ENCODE assay signal across 8 cellular contexts in the genomic region with DNA sequence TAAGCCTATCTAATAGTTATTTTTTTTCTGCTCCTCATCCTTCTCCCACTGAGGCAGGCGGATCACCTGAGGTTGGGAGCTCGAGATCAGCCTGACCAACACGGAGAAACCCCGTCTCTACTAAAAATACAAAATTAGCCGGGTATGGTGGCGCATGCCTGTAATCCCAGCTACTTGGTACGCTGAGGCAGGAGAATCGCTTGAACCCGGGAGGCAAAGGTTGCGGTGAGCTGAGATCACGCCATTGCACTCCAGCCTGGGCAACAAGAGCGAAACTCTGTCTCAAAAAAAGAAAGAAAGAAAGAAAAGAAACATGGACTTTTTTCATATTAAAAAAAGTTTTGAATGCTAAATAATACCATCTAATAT. TPM values are rescaled to one million over a fixed set of nuclear protein-coding genes. Genes with fewer than 3 reads are reported as not detected.
DNase-seq lines count a peak whose midpoint lies in the region; ATAC-seq and TF ChIP-seq lines count a peak whose summit lies in the region.
"Not testable (repeated sequence)": the region's sequence is repeated elsewhere in the genome, so short reads cannot be mapped to it uniquely, and the experiment has no call there.

No MANE protein-coding gene starts in this region.

- not testable (repeated sequence) for H3K36me3 ChIP-seq in KOPT-K1 (ENCODE audit: insufficient read depth, low read length); SU-DHL-6 (ENCODE audit: low read length)

- not testable (repeated sequence) for H3K9me3 ChIP-seq in CD4-positive, alpha-beta T cell (ENCODE audit: control insufficient read depth, low read length); KOPT-K1 (ENCODE audit: insufficient read depth, low read length, poor library complexity, severe bottlenecking); SU-DHL-6 (ENCODE audit: insufficient read depth, low read length)

- intact Hi-C loops in CD4-positive, alpha-beta T cell (cut with DNase I, micrococcal nuclease) = loop anchor here in 1 of 2 experiments (10.0 kb wide), 1 partner anchor 476 kb away; the partner anchor contains the start of gene EIF4H

- H3K4me3 ChIP-seq in GM12865 (ENCODE audit: low read depth, low read length) (peak overlapping the region; percentile 51), SU-DHL-6 (ENCODE audit: insufficient read depth, low read length, poor library complexity, severe bottlenecking) (peak overlapping the region; percentile 46)

- not testable (repeated sequence) for H3K27me3 ChIP-seq in CD4-positive, alpha-beta T cell (ENCODE audit: control insufficient read depth, insufficient read depth, low read length); SU-DHL-6 (ENCODE audit: low read length)

- peak overlapping the region; percentile 76 for H3K4me2 ChIP-seq in SU-DHL-6 (ENCODE audit: low read depth, low read length, poor library complexity, severe bottlenecking)

- not testable (repeated sequence) for H4K20me1 ChIP-seq in SU-DHL-6 (ENCODE audit: low read depth, low read length)

- not testable (repeated sequence) for H3K36me3 Mint-ChIP-seq in CD4-positive, alpha-beta T cell (ENCODE audit: low read depth); activated CD4-positive, alpha-beta memory T cell treated with anti-CD3 and anti-CD28 coated beads, Interleukin-2, amount 10 ng/mL, durations not matched to agents 7 days and 5 days (ENCODE audit: low read depth); activated naive CD4-positive, alpha-beta T cell treated with anti-CD3 and anti-CD28 coated beads, Interleukin-2, amount 10 ng/mL, durations not matched to agents 7 days and 5 days; effector memory CD8-positive, alpha-beta T cell (ENCODE audit: insufficient read depth); stimulated activated effector memory CD8-positive, alpha-beta T cell treated with anti-CD3 and anti-CD28 coated beads, Interleukin-12 subunit alpha, Interleukin-12 subunit beta, amount 100 ng/mL, for 72 hours

- H3K27me3 Mint-ChIP-seq in CD4-positive, alpha-beta T cell; activated CD4-positive, alpha-beta memory T cell treated with anti-CD3 and anti-CD28 coated beads, Interleukin-2, amount 10 ng/mL, durations not matched to agents 7 days and 5 days; activated naive CD4-positive, alpha-beta T cell treated with anti-CD3 and anti-CD28 coated beads, Interleukin-2, amount 10 ng/mL, durations not matched to agents 7 days and 5 days; effector memory CD8-positive, alpha-beta T cell: not testable (repeated sequence)

- peaks cover 34% of the 10 kb centered on the region for H3K4me1 Mint-ChIP-seq in CD4-positive, alpha-beta T cell (ENCODE audit: low read depth)
- peaks cover 48% of the 10 kb centered on the region for H3K4me1 Mint-ChIP-seq in activated CD4-positive, alpha-beta memory T cell treated with anti-CD3 and anti-CD28 coated beads, Interleukin-2, amount 10 ng/mL, durations not matched to agents 7 days and 5 days
- peaks cover 42% of the 10 kb centered on the region for H3K4me1 Mint-ChIP-seq in activated naive CD4-positive, alpha-beta T cell treated with anti-CD3 and anti-CD28 coated beads, Interleukin-2, amount 10 ng/mL, durations not matched to agents 7 days and 5 days
- peaks cover 10 to 20% of the 10 kb centered on the region in 2 donors for H3K4me1 Mint-ChIP-seq in effector memory CD8-positive, alpha-beta T cell (ENCODE audit: low read depth in 2 of 2)
- H3K4me1 Mint-ChIP-seq in stimulated activated effector memory CD8-positive, alpha-beta T cell treated with anti-CD3 and anti-CD28 coated beads, Interleukin-12 subunit alpha, Interleukin-12 subunit beta, amount 100 ng/mL, for 72 hours = peaks cover 35% of the 10 kb centered on the region

- not testable (repeated sequence) for H3K27ac ChIP-seq in CD4-positive, alpha-beta T cell (ENCODE audit: low read depth, low read length)
- H3K27ac ChIP-seq in KOPT-K1 (ENCODE audit: low read depth, low read length, poor library complexity, severe bottlenecking) = peak overlapping the region; percentile 69
- H3K27ac ChIP-seq in SU-DHL-6 (ENCODE audit: low read depth, low read length) = peak overlapping the region; percentile 73

- TF ChIP-seq CTCF in CD4-positive, alpha-beta T cell (IDR thresholded peaks at IDR 0.05); GM12865 (IDR thresholded peaks at IDR 0.05; ENCODE audit: insufficient read depth, low read depth, low read length, missing control alignments); SU-DHL-6 (IDR thresholded peaks at IDR 0.05; ENCODE audit: insufficient read depth, low read length, poor library complexity, severe bottlenecking): not testable (repeated sequence)

- H3K27ac Mint-ChIP-seq in CD4-positive, alpha-beta T cell = peak overlapping the region; percentile 90
- peak overlapping the region; percentile 92 for H3K27ac Mint-ChIP-seq in activated CD4-positive, alpha-beta memory T cell treated with anti-CD3 and anti-CD28 coated beads, Interleukin-2, amount 10 ng/mL, durations not matched to agents 7 days and 5 days
- peak overlapping the region; percentile 91 for H3K27ac Mint-ChIP-seq in activated naive CD4-positive, alpha-beta T cell treated with anti-CD3 and anti-CD28 coated beads, Interleukin-2, amount 10 ng/mL, durations not matched to agents 7 days and 5 days
- H3K27ac Mint-ChIP-seq in effector memory CD8-positive, alpha-beta T cell = peak overlapping the region in 1 of 2 donors; percentile 96
- H3K27ac Mint-ChIP-seq in stimulated activated effector memory CD8-positive, alpha-beta T cell treated with anti-CD3 and anti-CD28 coated beads, Interleukin-12 subunit alpha, Interleukin-12 subunit beta, amount 100 ng/mL, for 72 hours = peak overlapping the region; percentile 95

- H3K79me2 ChIP-seq in SU-DHL-6 (ENCODE audit: insufficient read depth, low read length) = not testable (repeated sequence)

- H3K4me3 Mint-ChIP-seq in CD4-positive, alpha-beta T cell = peak overlapping the region; percentile 90
- H3K4me3 Mint-ChIP-seq in activated CD4-positive, alpha-beta memory T cell treated with anti-CD3 and anti-CD28 coated beads, Interleukin-2, amount 10 ng/mL, durations not matched to agents 7 days and 5 days = peak overlapping the region; percentile 83
- peak overlapping the region; percentile 78 for H3K4me3 Mint-ChIP-seq in activated naive CD4-positive, alpha-beta T cell treated with anti-CD3 and anti-CD28 coated beads, Interleukin-2, amount 10 ng/mL, durations not matched to agents 7 days and 5 days
- H3K4me3 Mint-ChIP-seq in effector memory CD8-positive, alpha-beta T cell = peak overlapping the region; percentile 42 to 91
- peak overlapping the region; percentile 87 for H3K4me3 Mint-ChIP-seq in stimulated activated effector memory CD8-positive, alpha-beta T cell treated with anti-CD3 and anti-CD28 coated beads, Interleukin-12 subunit alpha, Interleukin-12 subunit beta, amount 100 ng/mL, for 72 hours

- H3K9me3 Mint-ChIP-seq in CD4-positive, alpha-beta T cell; activated CD4-positive, alpha-beta memory T cell treated with anti-CD3 and anti-CD28 coated beads, Interleukin-2, amount 10 ng/mL, durations not matched to agents 7 days and 5 days; activated naive CD4-positive, alpha-beta T cell treated with anti-CD3 and anti-CD28 coated beads, Interleukin-2, amount 10 ng/mL, durations not matched to agents 7 days and 5 days; effector memory CD8-positive, alpha-beta T cell; stimulated activated effector memory CD8-positive, alpha-beta T cell treated with anti-CD3 and anti-CD28 coated beads, Interleukin-12 subunit alpha, Interleukin-12 subunit beta, amount 100 ng/mL, for 72 hours: not testable (repeated sequence)

- DNase-seq in CD4-positive, alpha-beta T cell; GM12865 (ENCODE audit: low read depth); activated CD4-positive, alpha-beta memory T cell treated with anti-CD3 and anti-CD28 coated beads, Interleukin-2, amount 10 ng/mL, durations not matched to agents 7 days and 5 days; activated naive CD4-positive, alpha-beta T cell treated with anti-CD3 and anti-CD28 coated beads, Interleukin-2, amount 10 ng/mL, durations not matched to agents 7 days and 5 days; effector memory CD8-positive, alpha-beta T cell; stimulated activated effector memory CD8-positive, alpha-beta T cell treated with anti-CD3 and anti-CD28 coated beads, Interleukin-12 subunit alpha, Interleukin-12 subunit beta, amount 100 ng/mL, for 72 hours (ENCODE audit: low spot score in 2 of 2): not testable (repeated sequence)

- H3K9me2 ChIP-seq in SU-DHL-6 (replicated peaks; ENCODE audit: insufficient read depth, low read length) = not testable (repeated sequence)

- CTCF ChIA-PET in CD4-positive, alpha-beta T cell (lab: Charles Lee); activated naive CD4-positive, alpha-beta T cell treated with anti-CD3 and anti-CD28 coated beads, Interleukin-2, amount 10 ng/mL, durations not matched to agents 7 days and 5 days (lab: Charles Lee): not testable (repeated sequence)
- CTCF ChIA-PET in activated CD4-positive, alpha-beta memory T cell treated with anti-CD3 and anti-CD28 coated beads, Interleukin-2, amount 10 ng/mL, durations not matched to agents 7 days and 5 days (lab: Charles Lee) = interaction anchor here (1.3 kb wide), 1 partner anchor 201 kb away, joined by 5 read pairs; no protein-coding TSS in a partner anchor

- peak overlapping the region; percentile 47 for H3K9ac ChIP-seq in SU-DHL-6 (ENCODE audit: low read length)

- POLR2A ChIA-PET in CD4-positive, alpha-beta T cell (lab: Charles Lee); activated CD4-positive, alpha-beta memory T cell treated with anti-CD3 and anti-CD28 coated beads, Interleukin-2, amount 10 ng/mL, durations not matched to agents 7 days and 5 days (lab: Charles Lee): not testable (repeated sequence)

- peak overlapping the region; percentile 61 for H2AFZ ChIP-seq in SU-DHL-6 (ENCODE audit: low read depth, low read length, severe bottlenecking)

- not testable (repeated sequence) for ATAC-seq in CD4-positive, alpha-beta T cell (ENCODE audit: poor library complexity); effector memory CD8-positive, alpha-beta T cell (replicated peaks); stimulated activated effector memory CD8-positive, alpha-beta T cell treated with anti-CD3 and anti-CD28 coated beads, Interleukin-12 subunit alpha, Interleukin-12 subunit beta, amount 100 ng/mL, for 72 hours

- peaks cover 19% of the 10 kb centered on the region for H3F3A ChIP-seq in SU-DHL-6 (ENCODE audit: insufficient read depth)

RNA-seq across cellular contexts. Expression of gene GTF2I, which starts 6.4 kb away (rescaled TPM):
- 100 to 1,000 TPM; 105 to 109 TPM for total RNA-seq in CD4-positive, alpha-beta T cell
- total RNA-seq in activated CD4-positive, alpha-beta memory T cell treated with anti-CD3 and anti-CD28 coated beads, Interleukin-2, amount 10 ng/mL, durations not matched to agents 7 days and 5 days = 100 to 1,000 TPM; 143 to 145 TPM
